Comparison of ENCODE assay signal across 26 cellular contexts in the genomic region with DNA sequence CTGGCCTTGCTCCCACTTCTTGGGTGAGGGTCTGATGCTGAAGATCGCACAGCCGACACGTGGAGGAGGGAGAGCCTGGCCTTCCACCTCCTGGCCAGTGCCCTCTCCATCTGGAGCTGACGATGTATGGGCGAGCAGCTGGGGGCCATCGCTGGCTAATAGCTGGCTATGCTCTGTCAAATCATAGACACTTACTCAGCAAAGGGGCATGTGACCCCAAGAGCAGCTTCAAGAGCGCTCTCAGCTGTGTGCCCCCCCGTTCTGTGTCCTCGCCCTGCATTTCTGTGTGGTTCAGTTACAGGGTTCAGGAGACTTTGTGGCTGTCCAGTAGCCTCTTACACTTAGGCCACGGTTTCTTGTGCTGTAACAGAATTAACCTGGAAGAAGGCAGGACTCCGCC. TPM values are rescaled to one million over a fixed set of nuclear protein-coding genes. Genes with fewer than 3 reads are reported as not detected.
"Had no signal": no experiment of that assay in that cellular context is flagged by ENCODE, and none has a peak within 500 bp of the region (broad histone marks: within the 10 kb centered on the region; RNA-seq: fewer than 3 reads in every experiment).

No MANE protein-coding gene starts in this region.

- H3K4me1 Mint-ChIP-seq: activated CD4-positive, alpha-beta T cell treated with anti-CD3 and anti-CD28 coated beads for 36 hours; activated CD8-positive, alpha-beta memory T cell treated with anti-CD3 and anti-CD28 coated beads, Interleukin-2, amount 10 ng/mL, durations not matched to agents 7 days and 5 days; central memory CD8-positive, alpha-beta T cell; endodermal cell had no signal

- H3K27ac Mint-ChIP-seq: activated CD4-positive, alpha-beta T cell treated with anti-CD3 and anti-CD28 coated beads for 36 hours; activated CD8-positive, alpha-beta memory T cell treated with anti-CD3 and anti-CD28 coated beads, Interleukin-2, amount 10 ng/mL, durations not matched to agents 7 days and 5 days; activated CD8-positive, alpha-beta T cell treated with anti-CD3 and anti-CD28 coated beads, Interleukin-2, amount 10 ng/mL, durations not matched to agents 7 days and 5 days; activated naive CD8-positive, alpha-beta T cell; activated T-cell treated with anti-CD3 and anti-CD28 coated beads, Interleukin-2, amount 50 U/mL, for 72 hours; dendritic cell treated with granulocyte-macrophage colony-stimulating factor and Interleukin-4, amounts not matched to agents 40 ng/mL and 50 ng/mL, for 4 days; endodermal cell; stimulated activated naive B cell treated with anti-CD40 and anti-IgM and Interleukin-4, amounts not matched to agents 10 μg/mL and 1 μg/mL and 100 μg/mL, for 72 hours had no signal

- ATAC-seq: activated CD4-positive, alpha-beta T cell treated with anti-CD3 and anti-CD28 coated beads for 36 hours; activated CD8-positive, alpha-beta memory T cell treated with anti-CD3 and anti-CD28 coated beads, Interleukin-2, amount 10 ng/mL, durations not matched to agents 7 days and 5 days; activated CD8-positive, alpha-beta T cell treated with anti-CD3 and anti-CD28 coated beads, Interleukin-2, amount 10 ng/mL, durations not matched to agents 7 days and 5 days; activated T-cell treated with anti-CD3 and anti-CD28 coated beads, Interleukin-2, amount 50 U/mL, for 72 hours; esophagus mucosa; heart left ventricle; left lobe of liver; pancreas; stimulated activated naive B cell treated with anti-CD40 and anti-IgM and Interleukin-4, amounts not matched to agents 10 μg/mL and 1 μg/mL and 100 μg/mL, for 72 hours had no signal

- H3K36me3 ChIP-seq: pancreas, prostate gland had no signal

- H3K27me3 Mint-ChIP-seq: activated CD4-positive, alpha-beta T cell treated with anti-CD3 and anti-CD28 coated beads for 36 hours; activated naive CD8-positive, alpha-beta T cell; dendritic cell treated with granulocyte-macrophage colony-stimulating factor and Interleukin-4, amounts not matched to agents 40 ng/mL and 50 ng/mL, for 4 days had no signal

- H3K27ac ChIP-seq: pancreas, prostate gland, testis had no signal

- H3K4me3 ChIP-seq: heart left ventricle, lung, pancreas, prostate gland, testis had no signal

- H3K27me3 ChIP-seq: heart left ventricle, pancreas, testis had no signal

- H3K36me3 Mint-ChIP-seq: activated CD8-positive, alpha-beta memory T cell treated with anti-CD3 and anti-CD28 coated beads, Interleukin-2, amount 10 ng/mL, durations not matched to agents 7 days and 5 days; activated naive CD8-positive, alpha-beta T cell had no signal

- H3K4me3 Mint-ChIP-seq: activated CD4-positive, alpha-beta T cell treated with anti-CD3 and anti-CD28 coated beads for 36 hours; activated CD8-positive, alpha-beta memory T cell treated with anti-CD3 and anti-CD28 coated beads, Interleukin-2, amount 10 ng/mL, durations not matched to agents 7 days and 5 days; activated CD8-positive, alpha-beta T cell treated with anti-CD3 and anti-CD28 coated beads, Interleukin-2, amount 10 ng/mL, durations not matched to agents 7 days and 5 days; activated naive CD8-positive, alpha-beta T cell; activated T-cell treated with anti-CD3 and anti-CD28 coated beads, Interleukin-2, amount 50 U/mL, for 72 hours; central memory CD8-positive, alpha-beta T cell; dendritic cell treated with granulocyte-macrophage colony-stimulating factor and Interleukin-4, amounts not matched to agents 40 ng/mL and 50 ng/mL, for 4 days; endodermal cell; stimulated activated naive B cell treated with anti-CD40 and anti-IgM and Interleukin-4, amounts not matched to agents 10 μg/mL and 1 μg/mL and 100 μg/mL, for 72 hours had no signal

- H3K4me1 ChIP-seq: pancreas, prostate gland, testis had no signal

- H3K9me3 Mint-ChIP-seq: activated T-cell treated with anti-CD3 and anti-CD28 coated beads, Interleukin-2, amount 50 U/mL, for 72 hours; central memory CD8-positive, alpha-beta T cell; dendritic cell treated with granulocyte-macrophage colony-stimulating factor and Interleukin-4, amounts not matched to agents 40 ng/mL and 50 ng/mL, for 4 days; endodermal cell; stimulated activated naive B cell treated with anti-CD40 and anti-IgM and Interleukin-4, amounts not matched to agents 10 μg/mL and 1 μg/mL and 100 μg/mL, for 72 hours had no signal

- DNase-seq: activated CD4-positive, alpha-beta T cell treated with anti-CD3 and anti-CD28 coated beads for 36 hours; activated CD4-positive, CD25-positive, alpha-beta regulatory T cell; activated CD8-positive, alpha-beta memory T cell treated with anti-CD3 and anti-CD28 coated beads, Interleukin-2, amount 10 ng/mL, durations not matched to agents 7 days and 5 days; activated CD8-positive, alpha-beta T cell treated with anti-CD3 and anti-CD28 coated beads, Interleukin-2, amount 10 ng/mL, durations not matched to agents 7 days and 5 days; activated effector memory CD4-positive, alpha-beta T cell treated with Interleukin-2 at 50 U/mL for 16 hours; activated naive CD4-positive, alpha-beta T cell treated with Interleukin-2 at 50 U/mL for 16 hours; activated T-cell treated with anti-CD3 and anti-CD28 coated beads, Interleukin-2, amount 50 U/mL, for 72 hours; anterior cingulate cortex; endodermal cell; heart left ventricle; kidney glomerular epithelial cell; mesendoderm; pancreas; stimulated activated CD4-positive, alpha-beta T cell treated with anti-CD3 and anti-CD28 coated beads, Interleukin-15, amount 100 ng/mL, for 24 hours; stimulated activated CD4-positive, alpha-beta T cell treated with anti-CD3 and anti-CD28 coated beads, Interleukin-2, amount 100 ng/mL, for 24 hours; stimulated activated naive B cell treated with anti-CD40 and anti-IgM and Interleukin-4, amounts not matched to agents 10 μg/mL and 1 μg/mL and 100 μg/mL, for 72 hours; testis; trophoblast cell had no signal

- H3K9me3 ChIP-seq: heart left ventricle, pancreas, prostate gland, testis had no signal

RNA-seq across cellular contexts. Expression of gene FBLN1, which starts 26.4 kb away (rescaled TPM):
- total RNA-seq: activated CD4-positive, alpha-beta T cell treated with anti-CD3 and anti-CD28 coated beads for 36 hours; activated CD8-positive, alpha-beta T cell treated with anti-CD3 and anti-CD28 coated beads, Interleukin-2, amount 10 ng/mL, durations not matched to agents 7 days and 5 days; activated T-cell treated with anti-CD3 and anti-CD28 coated beads, Interleukin-2, amount 50 U/mL, for 72 hours; T-helper 1 cell treated with Interleukin-12 subunit alpha and Interleukin-12 subunit beta and Interleukin-4 antibody, amounts not matched to agents 30 ng/mL and 1 ng/mL, for 36 hours had no signal
